In the genomic region with DNA sequence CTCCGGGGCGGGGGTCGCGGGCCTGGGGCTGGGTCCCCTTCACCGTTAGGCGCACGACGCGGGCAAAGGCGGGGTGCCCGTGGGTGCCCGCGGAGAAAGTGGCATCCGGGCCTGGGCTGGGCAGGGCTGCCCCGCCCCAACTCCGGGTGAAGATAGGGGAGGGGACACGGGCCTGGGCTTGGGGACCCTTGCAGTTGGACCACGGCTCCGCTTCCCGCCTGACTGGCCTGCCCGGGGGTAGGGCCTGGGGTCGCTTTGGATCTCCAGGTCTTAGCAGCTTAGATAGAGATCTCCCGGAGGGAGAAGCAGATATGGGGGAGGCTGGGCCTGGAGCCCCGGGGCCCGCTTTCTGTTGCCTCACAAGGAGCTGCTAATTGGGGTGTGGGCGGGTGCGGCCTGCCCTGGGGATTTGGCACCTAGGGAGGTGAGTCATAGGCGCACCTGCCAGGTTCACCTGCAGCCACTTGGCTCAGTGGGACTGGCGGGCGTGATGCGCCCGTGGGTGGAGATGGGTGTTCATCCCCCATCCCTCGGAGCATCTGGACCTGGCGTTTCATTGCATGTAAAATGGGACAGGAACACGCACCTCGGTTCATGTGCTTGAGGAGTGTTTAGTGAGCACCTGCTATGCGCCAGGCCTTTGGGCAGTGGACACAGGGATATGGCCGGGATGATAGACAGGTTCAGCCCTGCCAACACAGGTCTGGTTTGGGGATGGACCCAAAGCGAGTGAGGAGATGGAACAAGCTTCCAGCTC, we compare ENCODE assay signal across 8 cellular contexts. TPM values are rescaled to one million over a fixed set of nuclear protein-coding genes. Genes with fewer than 3 reads are reported as not detected.
DNase-seq lines count a peak whose midpoint lies in the region; ATAC-seq, FAIRE-seq and TF ChIP-seq lines count a peak whose summit lies in the region.

No MANE protein-coding gene starts in this region.

- H3K4me1 Mint-ChIP-seq in naive B cell, result peaks cover 41 to 60% (median 55%) of the 10 kb centered on the region in 3 donors

- no peaks in the 10 kb centered on the region for H3K27me3 ChIP-seq in tibial nerve

- peaks cover 0 to 59% (median 31%) of the 10 kb centered on the region in 4 donors for H3K4me1 ChIP-seq in tibial nerve

- 6 to 7% methylated on average over 18 to 22 of the region's 39 CpGs for WGBS in tibial nerve, 2 donors

- H3K27ac ChIP-seq in coronary artery, result peak overlapping the region; percentile 59 to 88
- H3K27ac ChIP-seq in tibial nerve, result peak overlapping the region; percentile 7 to 83 (median 58)

- DNase-seq in coronary artery (ENCODE audit: low spot score) (no peak), naive B cell (no peak), tibial nerve (ENCODE audit: low spot score in 2 of 2) (no peak), NCI-H187 treated with DMSO at 0.1 percent for 48 hours (lab: John Stamatoyannopoulos, UW) (no peak), HTR-8/SVneo (ENCODE audit: insufficient read length, low spot score) (no peak)

- ATAC-seq in GM18498 (IDR thresholded peaks at IDR 0.05; ENCODE audit: unreplicated experiment) (peak; percentile 43), HG03025 (IDR thresholded peaks at IDR 0.05; ENCODE audit: low FRiP score, unreplicated experiment) (peak; percentile 29), naive B cell (ENCODE audit: low read depth in 2 of 2) (peak; percentile 30 to 33)

- TF ChIP-seq CTCF in WI38 (IDR thresholded peaks at IDR 0.05; ENCODE audit: low read depth, low read length) (no peak), coronary artery (IDR thresholded peaks at IDR 0.05) (no peak), tibial nerve (IDR thresholded peaks at IDR 0.05) (no peak)

- no peak for TF ChIP-seq EP300 in tibial nerve (IDR thresholded peaks at IDR 0.05)

- peaks cover 0 to 23% (median 10%) of the 10 kb centered on the region in 3 donors for H3K36me3 ChIP-seq in tibial nerve

- H3K27ac Mint-ChIP-seq in naive B cell, result peak overlapping the region in 3 of 6 donors; percentile 83 to 97 (median 94)

- H3K4me3 ChIP-seq in WI38 (ENCODE audit: low read depth, low read length) (peak overlapping the region; percentile 94), coronary artery (peak overlapping the region; percentile 92), tibial nerve (peak overlapping the region; percentile 76 to 96 (median 91))

- H3K9me3 ChIP-seq in tibial nerve, result no peaks in the 10 kb centered on the region

- FAIRE-seq in HTR-8/SVneo (lab: Jason Lieb, UNC), result no peak

- no peaks in the 10 kb centered on the region for H3K9me3 Mint-ChIP-seq in naive B cell

- H3K27me3 Mint-ChIP-seq in naive B cell, result no peaks in the 10 kb centered on the region

- H3K36me3 Mint-ChIP-seq in naive B cell, result peaks cover 0 to 8% of the 10 kb centered on the region in 2 donors

- peak overlapping the region; percentile 89 to 95 (median 93) for H3K4me3 Mint-ChIP-seq in naive B cell

- TF ChIP-seq POLR2A in tibial nerve (IDR thresholded peaks at IDR 0.05), result no peak

RNA-seq across cellular contexts. Expression of a gene that starts 0.6 kb away (rescaled TPM):
- 10 to 100 TPM; 22.4 to 44.0 (median 26.0) TPM for polyA plus RNA-seq in naive B cell (ENCODE audit: low read depth in 6 of 6)
- 10 to 100 TPM; 23.4 to 39.3 (median 31.2) TPM for total RNA-seq in tibial nerve

RNA-seq across cellular contexts. Expression of a gene that starts 31.4 kb away (rescaled TPM):
- 10 to 100 TPM; 10.1 to 52.1 (median 25.2) TPM for polyA plus RNA-seq in naive B cell (ENCODE audit: low read depth in 6 of 6)
- total RNA-seq in tibial nerve, result 1 to 10 TPM; 1.4 to 9.9 (median 3.0) TPM

RNA-seq across cellular contexts. Expression of a gene that starts 31.8 kb away (rescaled TPM):
- not detected for polyA plus RNA-seq in naive B cell (ENCODE audit: low read depth in 6 of 6)
- under 1 TPM; 0.21 to 0.78 (median 0.41) TPM for total RNA-seq in tibial nerve
